In genomic region chrX:15848576-15848975, GRCh38 we compare ENCODE assay signal across 15 cellular contexts. TPM values are rescaled to one million over a fixed set of nuclear protein-coding genes. Genes with fewer than 3 reads are reported as not detected.
DNase-seq lines count a peak whose midpoint lies in the region; ATAC-seq and TF ChIP-seq lines count a peak whose summit lies in the region.
"Had no signal": no experiment of that assay in that cellular context is flagged by ENCODE, and none has a peak within 500 bp of the region (broad histone marks: within the 10 kb centered on the region; RNA-seq: fewer than 3 reads in every experiment).

No MANE protein-coding gene starts in this region.

- DNase-seq in cardiac muscle cell (ENCODE audit: low read depth in 1 of 2, low spot score in 1 of 2) (no peak), retinal pigment epithelial cell (ENCODE audit: low read depth) (peak; percentile 93), A673 (ENCODE audit: low spot score) (no peak), middle frontal gyrus (ENCODE audit: extremely low spot score, low spot score) (no peak)
- no peak for DNase-seq in activated CD4-positive, alpha-beta T cell treated with anti-CD3 and anti-CD28 coated beads for 48 hours
- DNase-seq: effector memory CD4-positive, alpha-beta T cell; GF-D8; immature natural killer cell; NCI-H2029; Peyer's patch; retina had no signal

- H3K27me3 ChIP-seq in HUES6 (ENCODE audit: control insufficient read depth, insufficient read depth, low read length) (no peaks in the 10 kb centered on the region), cardiac muscle cell (no peaks in the 10 kb centered on the region), A673 (replicated peaks; ENCODE audit: insufficient read depth, low read depth, low read length, poor library complexity) (no peaks in the 10 kb centered on the region)
- H3K27me3 ChIP-seq: Peyer's patch had no signal

- intact Hi-C loops in A673 (cut with micrococcal nuclease; ENCODE audit: unreplicated experiment): loop anchor here (5.0 kb wide), 1 partner anchor 584 kb away; no protein-coding TSS in a partner anchor

- H3K4me3 ChIP-seq in HUES6 (ENCODE audit: low read depth, low read length) (no peak overlapping the region), cardiac muscle cell (no peak overlapping the region), retinal pigment epithelial cell (ENCODE audit: low read length) (no peak overlapping the region), A673 (ENCODE audit: low read depth, low read length, poor library complexity, severe bottlenecking) (no peak overlapping the region)
- H3K4me3 ChIP-seq: HAP-1, Peyer's patch had no signal

- POLR2A ChIA-PET in A673 (lab: Charles Lee; ENCODE audit: low non-redundant PET): no interaction called here

- H3K4me1 ChIP-seq in HUES6 (ENCODE audit: control insufficient read depth, insufficient read depth, low read length) (peaks cover 43% of the 10 kb centered on the region), cardiac muscle cell (ENCODE audit: low read depth) (peaks cover 45% of the 10 kb centered on the region), A673 (ENCODE audit: insufficient read depth, low read length, poor library complexity, severe bottlenecking) (peaks cover 17% of the 10 kb centered on the region)
- H3K4me1 ChIP-seq: Peyer's patch had no signal

- H3K9ac ChIP-seq in HUES6 (ENCODE audit: low read length): no peak overlapping the region

- no TSS peak for BruUV-seq in A673 (replicated peaks; lab: Mats Ljungman, UMichigan)

- CTCF ChIA-PET in A673 (lab: Charles Lee): interaction anchor here (0.6 to 1.3 kb wide), 3 partner anchors 364 to 864 kb away, joined by 3 to 11 read pairs (median 3); partner anchors contain the start of gene CTPS2

- no peak for TF ChIP-seq CTCF in cardiac muscle cell (IDR thresholded peaks at IDR 0.05; ENCODE audit: low read depth, low read length)
- TF ChIP-seq CTCF in retinal pigment epithelial cell (conservative IDR thresholded peaks at IDR 0.05; ENCODE audit: low read depth, low read length): no peak
- TF ChIP-seq CTCF in A673 (conservative IDR thresholded peaks at IDR 0.05; ENCODE audit: low read depth, low read length): no peak

- H3K9me3 ChIP-seq in HUES6 (ENCODE audit: control insufficient read depth, insufficient read depth, low read depth, low read length) (no peaks in the 10 kb centered on the region), cardiac muscle cell (ENCODE audit: low read depth) (no peaks in the 10 kb centered on the region), A673 (ENCODE audit: low read depth, low read length, poor library complexity, severe bottlenecking) (no peaks in the 10 kb centered on the region)
- H3K9me3 ChIP-seq: HAP-1, Peyer's patch had no signal

- ATAC-seq in SK-N-SH treated with all-trans-retinoic acid at 6 μM for 48 hours (peak; percentile 78), GM18498 (IDR thresholded peaks at IDR 0.05; ENCODE audit: unreplicated experiment) (no peak)

- H3K27ac ChIP-seq in HUES6 (ENCODE audit: low read depth, low read length) (peak overlapping the region; percentile 43; the same call in 1 of the 2 replicates), cardiac muscle cell (peak overlapping the region; percentile 81), A673 (ENCODE audit: low read depth, low read length, poor library complexity, severe bottlenecking) (no peak overlapping the region)

- H3K36me3 ChIP-seq in HUES6 (ENCODE audit: control insufficient read depth, insufficient read depth, low read length) (peaks cover 91% of the 10 kb centered on the region), cardiac muscle cell (peaks cover 21% of the 10 kb centered on the region), A673 (ENCODE audit: insufficient read depth, low read length, poor library complexity, severe bottlenecking) (peaks cover 9% of the 10 kb centered on the region)
- H3K36me3 ChIP-seq: Peyer's patch had no signal

TF ChIP-seq in SK-N-SH treated with all-trans-retinoic acid at 6 μM for 48 hours, 23 proteins besides CTCF, POLR2A, EP300 and RAD21:
- no peak for TF ChIP-seq TCF4 (CRISPR knock-in tag; IDR thresholded peaks at IDR 0.05; ENCODE audit: borderline replicate concordance)
- no peak for TF ChIP-seq CSDC2 (CRISPR knock-in tag; IDR thresholded peaks at IDR 0.05)
- TF ChIP-seq SNAI2 (CRISPR knock-in tag; IDR thresholded peaks at IDR 0.05): no peak
TF ChIP-seq in SK-N-SH treated with all-trans-retinoic acid at 6 μM for 48 hours: peak in this region for 0.

RNA-seq across cellular contexts. Expression of gene AP1S2, which starts 6.0 kb away (rescaled TPM):
- total RNA-seq in cardiac muscle cell (177 and 272 TPM in 2 replicates), A673 (2021) (55.3 and 59.3 TPM in 2 replicates)
- 132 and 139 TPM in 2 replicates for polyA plus RNA-seq in cardiac muscle cell

RNA-seq across cellular contexts. Expression of gene ZRSR2, which starts 58.3 kb away (rescaled TPM):
- total RNA-seq in cardiac muscle cell: 7.9 and 10.6 TPM in 2 replicates
- 15.5 and 21.1 TPM in 2 replicates for polyA plus RNA-seq in cardiac muscle cell
- 16.1 and 18.1 TPM in 2 replicates for total RNA-seq in A673 (2021)
